Comparison of ENCODE assay signal across 17 cellular contexts in genomic region chr18:67508146-67508545, GRCh38. TPM values are rescaled to one million over a fixed set of nuclear protein-coding genes. Genes with fewer than 3 reads are reported as not detected.
"Had no signal": no experiment of that assay in that cellular context is flagged by ENCODE, and none has a peak within 500 bp of the region (broad histone marks: within the 10 kb centered on the region; RNA-seq: fewer than 3 reads in every experiment).

No MANE protein-coding gene starts in this region.

- H3K9me3 ChIP-seq: colonic mucosa, lower lobe of right lung, suprapubic skin, upper lobe of left lung had no signal

- DNase-seq: activated CD4-positive, alpha-beta memory T cell treated with anti-CD3 and anti-CD28 coated beads for 36 hours; activated CD4-positive, alpha-beta T cell treated with anti-CD3 and anti-CD28 coated beads for 1 hour; activated effector memory CD4-positive, alpha-beta T cell treated with Interleukin-2 at 50 U/mL for 16 hours; activated naive CD4-positive, alpha-beta T cell treated with anti-CD3 and anti-CD28 coated beads, Interleukin-2, amount 50 U/mL, for 16 hours; activated T-cell treated with anti-CD3 and anti-CD28 coated beads, Interleukin-2, amount 50 U/mL, for 24 hours; colonic mucosa; foreskin fibroblast; immature natural killer cell; left colon; lower lobe of right lung; naive thymus-derived CD4-positive, alpha-beta T cell; retina; upper lobe of left lung had no signal

- H3K36me3 Mint-ChIP-seq: activated CD4-positive, alpha-beta memory T cell treated with anti-CD3 and anti-CD28 coated beads for 36 hours; immature natural killer cell; naive thymus-derived CD4-positive, alpha-beta T cell had no signal

- H3K4me3 Mint-ChIP-seq: activated CD4-positive, alpha-beta memory T cell treated with anti-CD3 and anti-CD28 coated beads for 36 hours; activated T-cell treated with anti-CD3 and anti-CD28 coated beads, Interleukin-2, amount 50 U/mL, for 24 hours; immature natural killer cell; naive thymus-derived CD4-positive, alpha-beta T cell; stimulated activated naive CD8-positive, alpha-beta T cell treated with anti-CD3 and anti-CD28 coated beads, Interleukin-15, Interleukin-2, amounts not matched to agents 100 ng/mL and 50 ng/mL, for 24 hours had no signal

- H3K9me3 Mint-ChIP-seq: activated CD4-positive, alpha-beta memory T cell treated with anti-CD3 and anti-CD28 coated beads for 36 hours; activated T-cell treated with anti-CD3 and anti-CD28 coated beads, Interleukin-2, amount 50 U/mL, for 24 hours; naive thymus-derived CD4-positive, alpha-beta T cell had no signal

- H3K27me3 ChIP-seq: colonic mucosa, suprapubic skin, upper lobe of left lung had no signal

- H3K4me3 ChIP-seq: colonic mucosa, lower lobe of right lung, smooth muscle cell, suprapubic skin, upper lobe of left lung had no signal

- H3K4me1 ChIP-seq: colonic mucosa, lower lobe of right lung, suprapubic skin, upper lobe of left lung had no signal

- H3K27ac ChIP-seq: colonic mucosa, lower lobe of right lung, suprapubic skin, upper lobe of left lung had no signal

- H3K27ac Mint-ChIP-seq: activated CD4-positive, alpha-beta memory T cell treated with anti-CD3 and anti-CD28 coated beads for 36 hours; activated T-cell treated with anti-CD3 and anti-CD28 coated beads, Interleukin-2, amount 50 U/mL, for 24 hours; immature natural killer cell; naive thymus-derived CD4-positive, alpha-beta T cell; stimulated activated naive CD8-positive, alpha-beta T cell treated with anti-CD3 and anti-CD28 coated beads, Interleukin-15, Interleukin-2, amounts not matched to agents 100 ng/mL and 50 ng/mL, for 24 hours had no signal

- H3K27me3 Mint-ChIP-seq: activated CD4-positive, alpha-beta memory T cell treated with anti-CD3 and anti-CD28 coated beads for 36 hours; activated T-cell treated with anti-CD3 and anti-CD28 coated beads, Interleukin-2, amount 50 U/mL, for 24 hours; naive thymus-derived CD4-positive, alpha-beta T cell; stimulated activated naive CD8-positive, alpha-beta T cell treated with anti-CD3 and anti-CD28 coated beads, Interleukin-15, Interleukin-2, amounts not matched to agents 100 ng/mL and 50 ng/mL, for 24 hours had no signal

- H3K4me1 Mint-ChIP-seq: immature natural killer cell; naive thymus-derived CD4-positive, alpha-beta T cell had no signal

- H3K4me2 ChIP-seq: smooth muscle cell had no signal

- H3K36me3 ChIP-seq: colonic mucosa, lower lobe of right lung, suprapubic skin, upper lobe of left lung had no signal

RNA-seq across cellular contexts. Expression of gene DSEL, which starts 8.4 kb away (rescaled TPM):
- total RNA-seq: T-helper 1 cell treated with Interleukin-12 subunit alpha and Interleukin-12 subunit beta and Interleukin-4 antibody, amounts not matched to agents 30 ng/mL and 1 ng/mL, for 36 hours had no signal
